Comparison of ENCODE assay signal across 19 cellular contexts in the genomic region with DNA sequence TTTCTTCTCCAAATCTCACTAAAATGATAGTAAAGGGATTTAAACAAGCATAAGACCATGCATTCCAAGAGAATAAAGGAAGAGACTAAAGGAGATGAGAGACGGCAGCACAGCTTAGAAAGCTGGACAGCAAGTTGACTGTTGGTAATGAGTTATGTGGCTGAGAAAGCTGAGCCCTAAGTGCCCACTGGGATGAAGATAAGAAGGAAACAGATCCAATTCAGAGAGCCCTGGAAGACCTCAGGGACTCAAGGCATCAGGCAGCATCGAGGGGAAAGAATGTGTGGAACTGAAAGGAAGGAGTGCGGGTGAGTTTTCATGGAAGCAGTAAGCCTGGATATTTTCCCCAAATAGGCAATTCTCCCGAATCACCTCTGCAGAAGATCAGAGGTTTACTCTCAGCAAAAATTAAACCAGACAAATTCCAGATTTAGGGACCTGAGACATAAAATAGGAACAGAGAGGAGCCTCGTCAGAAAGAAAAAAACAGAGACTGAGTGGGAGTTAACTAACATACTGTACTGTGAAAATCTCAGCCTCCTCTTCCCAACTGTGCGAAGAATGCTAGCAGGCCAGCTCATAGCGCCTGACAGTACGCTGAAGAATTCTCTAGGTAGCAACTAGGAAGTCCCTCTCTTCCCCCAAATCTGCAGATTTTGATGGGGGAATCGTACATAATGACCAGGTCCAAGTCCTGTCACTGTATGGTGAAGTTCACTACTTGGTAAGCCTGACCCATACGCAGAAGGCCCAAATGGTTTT.
"Had no signal": no experiment of that assay in that cellular context is flagged by ENCODE, and none has a peak within 500 bp of the region (broad histone marks: within the 10 kb centered on the region; RNA-seq: fewer than 3 reads in every experiment).

No MANE protein-coding gene starts in this region.

- H3K4me3 Mint-ChIP-seq: endodermal cell; natural killer cell; stimulated activated naive B cell treated with anti-CD40 and anti-IgM and Interleukin-4, amounts not matched to agents 10 μg/mL and 1 μg/mL and 100 μg/mL, for 72 hours; stimulated activated naive CD8-positive, alpha-beta T cell treated with anti-CD3 and anti-CD28 coated beads, Interleukin-15, amount 100 ng/mL, for 72 hours had no signal

- H3K36me3 Mint-ChIP-seq: natural killer cell; stimulated activated naive B cell treated with anti-CD40 and anti-IgM and Interleukin-4, amounts not matched to agents 10 μg/mL and 1 μg/mL and 100 μg/mL, for 72 hours had no signal

- H3K4me1 Mint-ChIP-seq: endodermal cell, natural killer cell had no signal

- H3K4me1 ChIP-seq: colonic mucosa, foreskin keratinocyte, psoas muscle, transverse colon had no signal

- DNase-seq: colonic mucosa; effector CD4-positive, alpha-beta T cell; endodermal cell; erythroblast; foreskin keratinocyte; hippocampal formation; left colon; natural killer cell; psoas muscle; retina; stimulated activated CD4-positive, alpha-beta T cell treated with anti-CD3 and anti-CD28 coated beads, Interleukin-2, amount 100 ng/mL, for 24 hours; stimulated activated CD4-positive, alpha-beta T cell treated with anti-CD3 and anti-CD28 coated beads, Interleukin-4, amount 100 ng/mL, for 4 hours; stimulated activated naive B cell treated with anti-CD40 and anti-IgM and Interleukin-4, amounts not matched to agents 10 μg/mL and 1 μg/mL and 100 μg/mL, for 72 hours; stimulated activated naive CD8-positive, alpha-beta T cell treated with anti-CD3 and anti-CD28 coated beads, Interleukin-15, amount 100 ng/mL, for 72 hours; transverse colon had no signal

- H3K9me3 ChIP-seq: colonic mucosa, psoas muscle, thoracic aorta, transverse colon had no signal

- H3K27ac ChIP-seq: colonic mucosa, foreskin keratinocyte, psoas muscle, thoracic aorta, transverse colon had no signal

- H3K27ac Mint-ChIP-seq: endodermal cell; natural killer cell; stimulated activated naive B cell treated with anti-CD40 and anti-IgM and Interleukin-4, amounts not matched to agents 10 μg/mL and 1 μg/mL and 100 μg/mL, for 72 hours; stimulated activated naive CD8-positive, alpha-beta T cell treated with anti-CD3 and anti-CD28 coated beads, Interleukin-15, amount 100 ng/mL, for 72 hours had no signal

- H3K27me3 ChIP-seq: colonic mucosa, foreskin keratinocyte, transverse colon had no signal

- FAIRE-seq: endothelial cell of umbilical vein, keratinocyte had no signal

- H3K4me3 ChIP-seq: colonic mucosa, psoas muscle, thoracic aorta, transverse colon had no signal

- ATAC-seq: foreskin keratinocyte; left colon; natural killer cell; psoas muscle; sciatic nerve; stimulated activated naive B cell treated with anti-CD40 and anti-IgM and Interleukin-4, amounts not matched to agents 10 μg/mL and 1 μg/mL and 100 μg/mL, for 72 hours; stimulated activated naive CD8-positive, alpha-beta T cell treated with anti-CD3 and anti-CD28 coated beads, Interleukin-15, amount 100 ng/mL, for 72 hours had no signal

- H3K36me3 ChIP-seq: colonic mucosa, thoracic aorta, transverse colon had no signal

- H3K9me3 Mint-ChIP-seq: endodermal cell, natural killer cell had no signal
